Comparison of ENCODE assay signal across 16 cellular contexts in the genomic region with DNA sequence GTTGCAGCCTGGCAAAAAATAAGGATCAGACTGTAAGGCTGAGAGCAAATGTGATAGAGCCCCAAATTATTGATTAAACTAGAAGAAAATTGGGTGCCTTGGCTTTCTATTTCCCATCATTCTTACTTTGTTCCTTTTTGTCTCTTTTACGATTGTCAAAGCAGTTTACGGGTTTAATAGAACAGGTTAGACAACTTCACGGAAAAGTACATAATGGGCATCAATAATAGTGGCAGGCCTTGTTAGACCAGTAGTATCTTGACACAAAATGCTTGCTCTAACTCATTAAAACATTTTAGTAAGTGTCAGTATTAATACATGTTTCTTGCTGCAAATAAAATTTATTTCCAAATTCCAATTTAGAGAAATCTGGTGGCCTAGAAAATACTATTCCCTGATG.
"Had no signal": no experiment of that assay in that cellular context is flagged by ENCODE, and none has a peak within 500 bp of the region (broad histone marks: within the 10 kb centered on the region; RNA-seq: fewer than 3 reads in every experiment).

No MANE protein-coding gene starts in this region.

- ATAC-seq: natural killer cell; right lobe of liver; stimulated activated naive B cell treated with anti-CD40 and anti-IgM and Interleukin-4, amounts not matched to agents 10 μg/mL and 1 μg/mL and 100 μg/mL, for 72 hours; T-helper 17 cell had no signal

- H3K4me3 ChIP-seq: esophagus muscularis mucosa, right lobe of liver, spleen, upper lobe of left lung had no signal

- H3K4me1 ChIP-seq: right lobe of liver had no signal

- H3K9me3 ChIP-seq: esophagus muscularis mucosa, right lobe of liver, spleen, upper lobe of left lung had no signal

- DNase-seq: activated CD4-positive, alpha-beta T cell treated with anti-CD3 and anti-CD28 coated beads, Interleukin-2, amount 50 U/mL, for 1 hour; activated effector memory CD4-positive, alpha-beta T cell treated with anti-CD3 and anti-CD28 coated beads, Interleukin-2, amount 50 U/mL, for 16 hours; activated T-cell treated with anti-CD3 and anti-CD28 coated beads, Interleukin-2, amount 50 U/mL, for 24 hours; endodermal cell; foreskin fibroblast; glutamatergic neuron; immature natural killer cell; natural killer cell; right lobe of liver; spleen; stimulated activated CD4-positive, alpha-beta T cell treated with anti-CD3 and anti-CD28 coated beads, Interleukin-1b, Interleukin-23, amount 100 ng/mL, for 48 hours; stimulated activated naive B cell treated with anti-CD40 and anti-IgM and Interleukin-4, amounts not matched to agents 10 μg/mL and 1 μg/mL and 100 μg/mL, for 72 hours; substantia nigra; T-helper 17 cell; upper lobe of left lung had no signal

- H3K27me3 ChIP-seq: esophagus muscularis mucosa, right lobe of liver, spleen, upper lobe of left lung had no signal

- H3K27ac ChIP-seq: esophagus muscularis mucosa, right lobe of liver, spleen, upper lobe of left lung had no signal

- H3K36me3 ChIP-seq: right lobe of liver, upper lobe of left lung had no signal
